In the genomic region with DNA sequence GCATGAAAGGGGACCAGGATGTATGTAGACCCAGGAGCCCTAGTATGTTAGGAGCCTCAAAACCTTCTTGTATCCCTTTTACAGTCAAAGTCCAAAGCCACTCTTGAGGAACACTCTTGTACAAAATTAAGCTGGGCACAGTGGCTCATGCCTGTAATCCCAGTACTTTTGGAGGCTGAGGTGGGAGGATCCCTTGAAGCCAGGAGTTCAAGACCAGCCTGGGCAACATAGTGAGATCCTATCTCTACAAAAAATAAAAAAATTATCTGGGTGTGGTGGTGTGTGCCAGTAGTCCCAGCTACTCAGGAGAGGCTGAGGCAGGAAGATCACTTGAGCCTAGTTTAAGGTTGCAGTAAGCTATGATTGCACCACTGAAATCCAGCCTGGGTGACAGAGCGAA, we compare ENCODE assay signal across 2 cellular contexts.
A peak's percentile ranks its signal among the peaks of the same experiment; 100 is the strongest.
TF ChIP-seq lines count a peak whose summit lies in the region.

No MANE protein-coding gene starts in this region.

TF ChIP-seq in HEK293, 187 proteins besides CTCF, POLR2A, EP300 and RAD21:
- TF ChIP-seq ZNF121 (tag by site-specific recombination; IDR thresholded peaks at IDR 0.05): peak; percentile 94
- TF ChIP-seq, protein P1, sequence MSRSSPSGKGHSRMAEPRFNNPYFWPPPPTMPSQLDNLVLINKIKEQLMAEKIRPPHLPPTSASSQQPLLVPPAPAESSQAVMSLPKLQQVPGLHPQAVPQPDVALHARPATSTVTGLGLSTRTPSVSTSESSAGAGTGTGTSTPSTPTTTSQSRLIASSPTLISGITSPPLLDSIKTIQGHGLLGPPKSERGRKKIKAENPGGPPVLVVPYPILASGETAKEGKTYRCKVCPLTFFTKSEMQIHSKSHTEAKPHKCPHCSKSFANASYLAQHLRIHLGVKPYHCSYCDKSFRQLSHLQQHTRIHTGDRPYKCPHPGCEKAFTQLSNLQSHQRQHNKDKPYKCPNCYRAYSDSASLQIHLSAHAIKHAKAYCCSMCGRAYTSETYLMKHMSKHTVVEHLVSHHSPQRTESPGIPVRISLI (tag by site-specific recombination; IDR thresholded peaks at IDR 0.05): 0 out of 2 replicates have a peak, but pooled peaks have one; percentile 31

TF ChIP-seq in H1, 55 proteins besides CTCF, POLR2A, EP300 and RAD21:
- TF ChIP-seq POLR2AphosphoS5 (IDR thresholded peaks at IDR 0.05; ENCODE audit: low read depth, low read length): 0 out of 2 replicates have a peak, but pooled peaks have one; percentile 1
